In the genomic region with DNA sequence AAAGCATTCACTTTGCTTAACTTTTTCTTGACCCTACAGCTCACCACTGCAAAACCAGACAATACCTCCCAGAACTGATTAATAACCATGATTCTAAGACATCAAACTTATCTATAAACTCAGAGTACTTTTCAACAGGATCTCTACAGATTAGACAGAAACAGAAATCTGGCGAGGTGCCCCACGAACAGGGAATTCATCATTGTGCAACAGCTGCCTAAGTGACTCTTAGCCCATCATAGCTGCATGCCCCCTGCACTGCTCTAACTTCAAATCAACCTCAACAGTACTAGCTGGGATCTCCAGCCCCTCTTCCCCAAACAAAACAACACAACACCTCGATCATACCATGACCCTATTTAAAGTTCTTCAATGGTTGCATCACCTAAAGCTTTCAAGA, we compare ENCODE assay signal across 18 cellular contexts. TPM values are rescaled to one million over a fixed set of nuclear protein-coding genes. Genes with fewer than 3 reads are reported as not detected.
"Had no signal": no experiment of that assay in that cellular context is flagged by ENCODE, and none has a peak within 500 bp of the region (broad histone marks: within the 10 kb centered on the region; RNA-seq: fewer than 3 reads in every experiment).

No MANE protein-coding gene starts in this region.

- H3K9me3 Mint-ChIP-seq: type B pancreatic cell had no signal

- H3K27me3 Mint-ChIP-seq: progenitor cell of endocrine pancreas, type B pancreatic cell had no signal

- H3K27ac Mint-ChIP-seq: nephron progenitor cell, progenitor cell of endocrine pancreas, type B pancreatic cell, WTC11 had no signal

- H3K27ac ChIP-seq: colonic mucosa, SJCRH30 had no signal

- ATAC-seq: right cardiac atrium, WTC11 had no signal

- H3K4me1 ChIP-seq: colonic mucosa, SJCRH30 had no signal

- H3K4me1 Mint-ChIP-seq: nephron progenitor cell, WTC11 had no signal

- DNase-seq: activated CD4-positive, alpha-beta T cell treated with anti-CD3 and anti-CD28 coated beads for 48 hours; activated CD8-positive, alpha-beta memory T cell treated with anti-CD3 and anti-CD28 coated beads for 24 hours; activated naive CD4-positive, alpha-beta T cell; colonic mucosa; effector CD4-positive, alpha-beta T cell; mesendoderm; nephron progenitor cell; SJCRH30; stimulated activated CD4-positive, alpha-beta T cell treated with anti-CD3 and anti-CD28 coated beads, Interleukin-4, amount 100 ng/mL, for 4 hours; stimulated activated CD8-positive, alpha-beta memory T cell treated with anti-CD3 and anti-CD28 coated beads, Interleukin-4, amount 100 ng/mL, for 48 hours; stimulated activated naive CD4-positive, alpha-beta T cell treated with Interleukin-2 at 50 U/mL for 16 hours; T-helper 2 cell had no signal

- H3K9me3 ChIP-seq: colonic mucosa, SJCRH30 had no signal

- H3K27me3 ChIP-seq: colonic mucosa, SJCRH30 had no signal

- H3K4me3 Mint-ChIP-seq: nephron progenitor cell, type B pancreatic cell, WTC11 had no signal

- H3K4me3 ChIP-seq: colonic mucosa, SJCRH30, smooth muscle cell had no signal

RNA-seq across cellular contexts. Expression of gene COL23A1, which starts 16.1 kb away (rescaled TPM):
- total RNA-seq: SJCRH30 had no signal
- polyA plus RNA-seq: keratinocyte had no signal
